32 cellular contexts compared by ENCODE assay signal in the genomic region with DNA sequence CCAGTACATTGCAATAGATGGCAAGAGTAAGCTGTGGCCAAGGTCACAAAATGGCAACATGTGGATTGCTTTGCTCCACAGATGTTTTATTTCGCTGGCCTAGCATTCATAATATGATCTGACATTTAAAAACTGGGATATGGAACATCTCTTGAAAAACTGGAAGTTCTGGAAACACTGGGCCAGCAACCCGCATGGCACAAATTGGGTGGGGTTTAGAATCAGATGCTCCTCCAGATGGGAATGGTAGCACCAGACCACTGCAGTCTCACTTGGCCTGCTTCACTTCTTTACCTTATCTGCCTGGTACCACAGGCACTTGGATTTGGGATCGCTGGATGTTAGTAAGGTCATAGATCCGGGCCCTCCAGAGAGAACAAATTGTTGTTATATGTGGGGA.
"Had no signal": no experiment of that assay in that cellular context is flagged by ENCODE, and none has a peak within 500 bp of the region (broad histone marks: within the 10 kb centered on the region; RNA-seq: fewer than 3 reads in every experiment).

No MANE protein-coding gene starts in this region.

- H3K9me3 Mint-ChIP-seq: activated CD4-positive, alpha-beta memory T cell treated with anti-CD3 and anti-CD28 coated beads, Interleukin-2, amount 10 ng/mL, durations not matched to agents 7 days and 5 days; activated CD4-positive, alpha-beta T cell treated with anti-CD3 and anti-CD28 coated beads, Interleukin-2, amount 10 ng/mL, durations not matched to agents 7 days and 5 days; activated naive CD4-positive, alpha-beta T cell treated with anti-CD3 and anti-CD28 coated beads, Interleukin-2, amount 10 ng/mL, durations not matched to agents 7 days and 5 days; activated naive CD4-positive, alpha-beta T cell treated with anti-CD3 and anti-CD28 coated beads, Interleukin-2, amount 50 U/mL, for 72 hours; activated naive CD8-positive, alpha-beta T cell treated with anti-CD3 and anti-CD28 coated beads, Interleukin-2, amount 10 ng/mL, durations not matched to agents 7 days and 5 days; activated T-cell treated with anti-CD3 and anti-CD28 coated beads, Interleukin-2, amount 50 U/mL, for 24 hours; activated T-cell treated with anti-CD3 and anti-CD28 coated beads, Interleukin-2, amount 50 U/mL, for 72 hours; dendritic cell treated with granulocyte-macrophage colony-stimulating factor and Interleukin-4, amounts not matched to agents 40 ng/mL and 50 ng/mL, for 4 days; endodermal cell; WTC11 had no signal

- H3K27me3 ChIP-seq: brain microvascular endothelial cell, colonic mucosa, dorsolateral prefrontal cortex, esophagus squamous epithelium, gastroesophageal sphincter had no signal

- H3K4me3 Mint-ChIP-seq: activated CD4-positive, alpha-beta memory T cell treated with anti-CD3 and anti-CD28 coated beads, Interleukin-2, amount 10 ng/mL, durations not matched to agents 7 days and 5 days; activated CD4-positive, alpha-beta T cell treated with anti-CD3 and anti-CD28 coated beads, Interleukin-2, amount 10 ng/mL, durations not matched to agents 7 days and 5 days; activated naive CD4-positive, alpha-beta T cell treated with anti-CD3 and anti-CD28 coated beads, Interleukin-2, amount 10 ng/mL, durations not matched to agents 7 days and 5 days; activated naive CD8-positive, alpha-beta T cell treated with anti-CD3 and anti-CD28 coated beads, Interleukin-2, amount 10 ng/mL, durations not matched to agents 7 days and 5 days; activated T-cell treated with anti-CD3 and anti-CD28 coated beads, Interleukin-2, amount 50 U/mL, for 24 hours; activated T-cell treated with anti-CD3 and anti-CD28 coated beads, Interleukin-2, amount 50 U/mL, for 72 hours; dendritic cell treated with granulocyte-macrophage colony-stimulating factor and Interleukin-4, amounts not matched to agents 40 ng/mL and 50 ng/mL, for 4 days; endodermal cell; WTC11 had no signal

- H3K4me3 ChIP-seq: colonic mucosa, dorsolateral prefrontal cortex, esophagus squamous epithelium, gastroesophageal sphincter had no signal

- H3K4me1 ChIP-seq: colonic mucosa had no signal

- ATAC-seq: activated naive CD4-positive, alpha-beta T cell treated with anti-CD3 and anti-CD28 coated beads, Interleukin-2, amount 50 U/mL, for 72 hours; activated T-cell treated with anti-CD3 and anti-CD28 coated beads, Interleukin-2, amount 50 U/mL, for 72 hours; gastroesophageal sphincter; WTC11 had no signal

- H3K9me3 ChIP-seq: colonic mucosa, esophagus squamous epithelium, gastroesophageal sphincter had no signal

- H3K27ac ChIP-seq: brain microvascular endothelial cell, colonic mucosa, gastroesophageal sphincter, VCaP had no signal

- DNase-seq: activated CD4-positive, alpha-beta memory T cell treated with anti-CD3 and anti-CD28 coated beads, Interleukin-2, amount 10 ng/mL, durations not matched to agents 7 days and 5 days; activated CD4-positive, alpha-beta T cell treated with anti-CD3 and anti-CD28 coated beads for 1 hour; activated CD4-positive, alpha-beta T cell treated with anti-CD3 and anti-CD28 coated beads for 4 hours; activated CD4-positive, alpha-beta T cell treated with anti-CD3 and anti-CD28 coated beads, Interleukin-2, amount 10 ng/mL, durations not matched to agents 7 days and 5 days; activated CD4-positive, alpha-beta T cell treated with anti-CD3 and anti-CD28 coated beads, Interleukin-2, amount 50 U/mL, for 4 hours; activated CD8-positive, alpha-beta memory T cell treated with anti-CD3 and anti-CD28 coated beads, Interleukin-2, amount 50 U/mL, for 48 hours; activated gamma-delta T cell; activated naive CD4-positive, alpha-beta T cell; activated naive CD4-positive, alpha-beta T cell treated with anti-CD3 and anti-CD28 coated beads, Interleukin-2, amount 10 ng/mL, durations not matched to agents 7 days and 5 days; activated naive CD8-positive, alpha-beta T cell treated with anti-CD3 and anti-CD28 coated beads, Interleukin-2, amount 10 ng/mL, durations not matched to agents 7 days and 5 days; activated T-cell treated with anti-CD3 and anti-CD28 coated beads for 4 hours; activated T-cell treated with anti-CD3 and anti-CD28 coated beads, Interleukin-2, amount 50 U/mL, for 24 hours; activated T-cell treated with anti-CD3 and anti-CD28 coated beads, Interleukin-2, amount 50 U/mL, for 72 hours; amniotic stem cell; anterior cingulate cortex; brain microvascular endothelial cell; cerebellar nuclear complex; colonic mucosa; dorsolateral prefrontal cortex; effector memory CD4-positive, alpha-beta T cell; endodermal cell; erythroblast; esophagus squamous epithelium; foreskin melanocyte; T-helper 2 cell had no signal

- FAIRE-seq: astrocyte, bronchial epithelial cell had no signal

- H3K4me1 Mint-ChIP-seq: activated CD4-positive, alpha-beta memory T cell treated with anti-CD3 and anti-CD28 coated beads, Interleukin-2, amount 10 ng/mL, durations not matched to agents 7 days and 5 days; activated naive CD4-positive, alpha-beta T cell treated with anti-CD3 and anti-CD28 coated beads, Interleukin-2, amount 10 ng/mL, durations not matched to agents 7 days and 5 days; activated naive CD8-positive, alpha-beta T cell treated with anti-CD3 and anti-CD28 coated beads, Interleukin-2, amount 10 ng/mL, durations not matched to agents 7 days and 5 days; endodermal cell; WTC11 had no signal

- H3K27ac Mint-ChIP-seq: activated CD4-positive, alpha-beta memory T cell treated with anti-CD3 and anti-CD28 coated beads, Interleukin-2, amount 10 ng/mL, durations not matched to agents 7 days and 5 days; activated CD4-positive, alpha-beta T cell treated with anti-CD3 and anti-CD28 coated beads, Interleukin-2, amount 10 ng/mL, durations not matched to agents 7 days and 5 days; activated naive CD4-positive, alpha-beta T cell treated with anti-CD3 and anti-CD28 coated beads, Interleukin-2, amount 10 ng/mL, durations not matched to agents 7 days and 5 days; activated naive CD4-positive, alpha-beta T cell treated with anti-CD3 and anti-CD28 coated beads, Interleukin-2, amount 50 U/mL, for 72 hours; activated naive CD8-positive, alpha-beta T cell treated with anti-CD3 and anti-CD28 coated beads, Interleukin-2, amount 10 ng/mL, durations not matched to agents 7 days and 5 days; activated T-cell treated with anti-CD3 and anti-CD28 coated beads, Interleukin-2, amount 50 U/mL, for 24 hours; activated T-cell treated with anti-CD3 and anti-CD28 coated beads, Interleukin-2, amount 50 U/mL, for 72 hours; dendritic cell treated with granulocyte-macrophage colony-stimulating factor and Interleukin-4, amounts not matched to agents 40 ng/mL and 50 ng/mL, for 4 days; endodermal cell; WTC11 had no signal

- H3K36me3 Mint-ChIP-seq: activated naive CD4-positive, alpha-beta T cell treated with anti-CD3 and anti-CD28 coated beads, Interleukin-2, amount 50 U/mL, for 72 hours had no signal

- H3K27me3 Mint-ChIP-seq: activated CD4-positive, alpha-beta memory T cell treated with anti-CD3 and anti-CD28 coated beads, Interleukin-2, amount 10 ng/mL, durations not matched to agents 7 days and 5 days; activated CD4-positive, alpha-beta T cell treated with anti-CD3 and anti-CD28 coated beads, Interleukin-2, amount 10 ng/mL, durations not matched to agents 7 days and 5 days; activated naive CD4-positive, alpha-beta T cell treated with anti-CD3 and anti-CD28 coated beads, Interleukin-2, amount 10 ng/mL, durations not matched to agents 7 days and 5 days; activated naive CD8-positive, alpha-beta T cell treated with anti-CD3 and anti-CD28 coated beads, Interleukin-2, amount 10 ng/mL, durations not matched to agents 7 days and 5 days; activated T-cell treated with anti-CD3 and anti-CD28 coated beads, Interleukin-2, amount 50 U/mL, for 24 hours; dendritic cell treated with granulocyte-macrophage colony-stimulating factor and Interleukin-4, amounts not matched to agents 40 ng/mL and 50 ng/mL, for 4 days had no signal
